In genomic region chr6:37779111-37779800, GRCh38 we compare ENCODE assay signal across 18 cellular contexts. TPM values are rescaled to one million over a fixed set of nuclear protein-coding genes. Genes with fewer than 3 reads are reported as not detected.
A peak's percentile ranks its signal among the peaks of the same experiment; 100 is the strongest.
DNase-seq lines count a peak whose midpoint lies in the region; ATAC-seq and TF ChIP-seq lines count a peak whose summit lies in the region.
"Had no signal": no experiment of that assay in that cellular context is flagged by ENCODE, and none has a peak within 500 bp of the region (broad histone marks: within the 10 kb centered on the region; RNA-seq: fewer than 3 reads in every experiment).

No MANE protein-coding gene starts in this region.

- H3K27me3 ChIP-seq in parathyroid adenoma (ENCODE audit: control insufficient read depth, insufficient read depth, low read length) = no peaks in the 10 kb centered on the region
- H3K27me3 ChIP-seq: ovary had no signal

- H3K79me2 ChIP-seq in parathyroid adenoma = no peaks in the 10 kb centered on the region

- peaks cover 0 to 4% (median 2%) of the 10 kb centered on the region in 5 experiments for H3K9me3 Mint-ChIP-seq in brain

- H3K4me3 Mint-ChIP-seq in brain = no peak overlapping the region
- H3K4me3 Mint-ChIP-seq: activated B cell treated with CpG ODN at 0.5 μM for 24 hours; activated CD8-positive, alpha-beta T cell treated with anti-CD3 and anti-CD28 coated beads for 36 hours had no signal

- H3K4me1 Mint-ChIP-seq in brain = peaks cover 61% of the 10 kb centered on the region

- no peaks in the 10 kb centered on the region for H3K9me3 ChIP-seq in parathyroid adenoma (ENCODE audit: control insufficient read depth, low read length)
- H3K9me3 ChIP-seq: ovary, transverse colon had no signal

- peak; percentile 33 for TF ChIP-seq POLR2A in GM19193 (IDR thresholded peaks at IDR 0.05; ENCODE audit: extremely low read depth, insufficient read depth, insufficient read length)

- no peak overlapping the region for H3K4me2 ChIP-seq in parathyroid adenoma (ENCODE audit: low read length)

- ATAC-seq in HG02970 (IDR thresholded peaks at IDR 0.05; ENCODE audit: low FRiP score, unreplicated experiment) (no peak), HG03045 (IDR thresholded peaks at IDR 0.05; ENCODE audit: unreplicated experiment) (no peak), GM21786 (IDR thresholded peaks at IDR 0.05; ENCODE audit: unreplicated experiment) (no peak)
- ATAC-seq: activated CD8-positive, alpha-beta T cell treated with anti-CD3 and anti-CD28 coated beads for 36 hours; heart right ventricle; stimulated activated naive CD8-positive, alpha-beta T cell treated with anti-CD3 and anti-CD28 coated beads, Interleukin-15, Interleukin-2, amounts not matched to agents 100 U/mL and 50 U/mL, for 24 hours had no signal

- no peaks in the 10 kb centered on the region for H3K36me3 ChIP-seq in parathyroid adenoma (ENCODE audit: control insufficient read depth, insufficient read depth, low read length)
- H3K36me3 ChIP-seq: heart right ventricle, ovary, transverse colon had no signal

- peak overlapping the region; percentile 39 for H2AFZ ChIP-seq in parathyroid adenoma

- H3K4me1 ChIP-seq in parathyroid adenoma = peaks cover 11% of the 10 kb centered on the region

- no peaks in the 10 kb centered on the region for H3K36me3 Mint-ChIP-seq in brain

- DNase-seq in NCI-H69 (lab: John Stamatoyannopoulos, UW) = peak; percentile 92
- DNase-seq: activated B cell treated with CpG ODN at 0.5 μM for 24 hours; activated CD8-positive, alpha-beta T cell treated with anti-CD3 and anti-CD28 coated beads for 36 hours; activated naive CD4-positive, alpha-beta T cell treated with Interleukin-2 at 50 U/mL for 16 hours; activated T-cell treated with anti-CD3 and anti-CD28 coated beads, Interleukin-2, amount 50 U/mL, for 1 hour; heart right ventricle; NCI-H1417 treated with DMSO at 0.1 percent for 48 hours; NCI-H526 treated with DMSO at 0.1 percent for 48 hours; ovary; stimulated activated CD4-positive, alpha-beta T cell treated with anti-CD3 and anti-CD28 coated beads, Interleukin-1b, Interleukin-23, amount 100 ng/mL, for 48 hours; stimulated activated naive CD8-positive, alpha-beta T cell treated with anti-CD3 and anti-CD28 coated beads, Interleukin-15, Interleukin-2, amounts not matched to agents 100 U/mL and 50 U/mL, for 24 hours; transverse colon had no signal

- H3K27ac Mint-ChIP-seq in brain = peak overlapping the region in 3 of 5 experiments; percentile 26 to 77 (median 67)
- H3K27ac Mint-ChIP-seq: activated B cell treated with CpG ODN at 0.5 μM for 24 hours; activated CD8-positive, alpha-beta T cell treated with anti-CD3 and anti-CD28 coated beads for 36 hours had no signal

- H3K27me3 Mint-ChIP-seq in brain = peaks cover 6% of the 10 kb centered on the region

- no peak for TF ChIP-seq CTCF in brain (conservative IDR thresholded peaks at IDR 0.05)
- no peak for TF ChIP-seq CTCF in parathyroid adenoma (IDR thresholded peaks at IDR 0.05)

- H3K4me3 ChIP-seq in parathyroid adenoma (ENCODE audit: low read depth, low read length) = no peak overlapping the region
- H3K4me3 ChIP-seq: heart right ventricle, ovary, transverse colon had no signal

- no peak overlapping the region for H3K27ac ChIP-seq in parathyroid adenoma
- H3K27ac ChIP-seq: heart right ventricle, ovary, transverse colon had no signal

- no peak overlapping the region for H3K9ac ChIP-seq in parathyroid adenoma

RNA-seq across cellular contexts. Expression of gene ZFAND3, which starts 40.3 kb away (rescaled TPM):
- 159 TPM for polyA plus RNA-seq in brain (ENCODE audit: insufficient read depth, low read depth, low replicate concordance)
